Comparison of ENCODE assay signal across 37 cellular contexts in genomic region chr1:2538376-2538775, GRCh38. TPM values are rescaled to one million over a fixed set of nuclear protein-coding genes. Genes with fewer than 3 reads are reported as not detected.
"Had no signal": no experiment of that assay in that cellular context is flagged by ENCODE, and none has a peak within 500 bp of the region (broad histone marks: within the 10 kb centered on the region; RNA-seq: fewer than 3 reads in every experiment).

No MANE protein-coding gene starts in this region.

- H3K27me3 ChIP-seq: MG63 had no signal

- H3K36me3 ChIP-seq: MG63 had no signal

- H3K9me3 ChIP-seq: MG63 had no signal

- H3K4me3 ChIP-seq: MG63 had no signal

- DNase-seq: Karpas-422, Kasumi-1, MG63, MM.1S, MV-4-11, NCI-H1048, NCI-H1092, NCI-H1092 treated with DMSO at 0.1 percent for 48 hours, NCI-H1105, NCI-H1105 treated with DMSO at 0.1 percent for 48 hours, NCI-H1417 treated with DMSO at 0.1 percent for 48 hours, NCI-H1436, NCI-H1436 treated with DMSO at 0.1 percent for 48 hours, NCI-H146, NCI-H1694, NCI-H1694 treated with DMSO at 0.1 percent for 48 hours, NCI-H187, NCI-H187 treated with DMSO at 0.1 percent for 48 hours, NCI-H1930, NCI-H2029, NCI-H2029 treated with DMSO at 0.1 percent for 48 hours, NCI-H2081, NCI-H2081 treated with DMSO at 0.1 percent for 48 hours, NCI-H2107, NCI-H2171, NCI-H2171 treated with DMSO at 0.1 percent for 48 hours, NCI-H2227 treated with DMSO at 0.1 percent for 48 hours, NCI-H226, NCI-H345, NCI-H446, NCI-H446 treated with DMSO at 0.1 percent for 48 hours, NCI-H510A, NCI-H510A treated with DMSO at 0.1 percent for 48 hours had no signal

RNA-seq across cellular contexts. Expression of gene HES5, which starts 8.3 kb away (rescaled TPM):
- total RNA-seq: LHCN-M2, M059J, MCF 10A, NCI-H460 had no signal
